In genomic region chr13:33554919-33555791, GRCh38 we compare ENCODE assay signal across 11 cellular contexts.
DNase-seq lines count a peak whose midpoint lies in the region; ATAC-seq and TF ChIP-seq lines count a peak whose summit lies in the region.
"Had no signal": no experiment of that assay in that cellular context is flagged by ENCODE, and none has a peak within 500 bp of the region (broad histone marks: within the 10 kb centered on the region; RNA-seq: fewer than 3 reads in every experiment).

No MANE protein-coding gene starts in this region.

- DNase-seq in left kidney (ENCODE audit: low read depth, low spot score) (peak; percentile 22), brain microvascular endothelial cell (no peak), left lung (no peak), NCI-H1436 (lab: John Stamatoyannopoulos, UW) (no peak)
- DNase-seq in activated naive CD4-positive, alpha-beta T cell treated with Interleukin-2 at 50 U/mL for 16 hours = no peak
- DNase-seq: activated naive CD4-positive, alpha-beta T cell treated with anti-CD3 and anti-CD28 coated beads for 36 hours; right cardiac atrium had no signal

- no peaks in the 10 kb centered on the region for H3K4me1 ChIP-seq in left lung
- H3K4me1 ChIP-seq: tibial nerve had no signal

- no peak overlapping the region for H3K27ac ChIP-seq in brain microvascular endothelial cell
- H3K27ac ChIP-seq in left lung = peak overlapping the region in 1 of 2 donors; percentile 8
- H3K27ac ChIP-seq: tibial nerve had no signal

- H3K4me3 ChIP-seq in brain microvascular endothelial cell (ENCODE audit: low read depth, low read length) = no peak overlapping the region
- no peak overlapping the region for H3K4me3 ChIP-seq in left lung
- H3K4me3 ChIP-seq: tibial nerve had no signal

- ATAC-seq in GM18519 (IDR thresholded peaks at IDR 0.05; ENCODE audit: low FRiP score, unreplicated experiment) (peak; percentile 75), GM21529 (IDR thresholded peaks at IDR 0.05; ENCODE audit: unreplicated experiment) (peak; percentile 89), HG03378 (IDR thresholded peaks at IDR 0.05; ENCODE audit: unreplicated experiment) (peak; percentile 87), left lung (no peak)

- no peaks in the 10 kb centered on the region for H3K9me3 ChIP-seq in left lung
- H3K9me3 ChIP-seq: tibial nerve had no signal

- in situ Hi-C loops in brain microvascular endothelial cell (cut with HindIII; ENCODE audit: low pct_ligation_motif_present, low sequenced_read_pairs) = no loop called here

- H3K36me3 ChIP-seq in brain microvascular endothelial cell (replicated peaks) (no peaks in the 10 kb centered on the region), left lung (no peaks in the 10 kb centered on the region)
- H3K36me3 ChIP-seq: tibial nerve had no signal

- H3K27me3 ChIP-seq in brain microvascular endothelial cell (replicated peaks) = no peaks in the 10 kb centered on the region
- H3K27me3 ChIP-seq in left lung = no peaks in the 10 kb centered on the region
- H3K27me3 ChIP-seq: tibial nerve had no signal

- intact Hi-C loops in left lung (cut with DNase I) = no loop called here

- TF ChIP-seq CTCF in brain microvascular endothelial cell (IDR thresholded peaks at IDR 0.05; ENCODE audit: low read depth, low read length, missing control alignments) = no peak
- TF ChIP-seq CTCF in left lung (IDR thresholded peaks at IDR 0.05) = no peak
